Comparison of ENCODE assay signal across 17 cellular contexts in the genomic region with DNA sequence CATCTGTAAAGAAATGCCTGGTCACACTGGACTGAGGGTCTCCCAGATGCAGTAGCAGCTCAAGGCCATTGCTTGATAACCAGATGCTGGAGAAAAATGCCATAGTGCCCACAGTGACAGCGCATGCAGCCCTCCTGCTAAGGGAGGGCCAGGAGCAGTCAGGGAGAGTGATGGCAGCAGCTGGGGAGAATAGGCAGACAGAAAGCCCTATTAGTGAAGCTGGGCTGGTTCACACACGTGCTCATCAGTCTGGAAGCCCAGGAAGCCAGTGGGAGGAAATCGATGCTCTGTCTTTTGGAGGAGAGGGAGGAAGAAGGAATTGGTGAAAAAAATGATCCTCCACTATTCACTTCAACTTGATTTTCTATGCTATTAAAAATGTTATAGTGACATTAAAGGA.
"Had no signal": no experiment of that assay in that cellular context is flagged by ENCODE, and none has a peak within 500 bp of the region (broad histone marks: within the 10 kb centered on the region; RNA-seq: fewer than 3 reads in every experiment).

No MANE protein-coding gene starts in this region.

- ATAC-seq: activated CD4-positive, CD25-positive, alpha-beta regulatory T cell treated with anti-CD3 and anti-CD28 coated beads, Interleukin-2, amount 50 U/mL, for 24 hours; esophagus mucosa; left cardiac atrium had no signal

- H3K4me3 ChIP-seq: adrenal gland, cardiac muscle cell, skin epidermis, tibial nerve had no signal

- H3K9me3 ChIP-seq: adrenal gland, tibial nerve had no signal

- H3K36me3 ChIP-seq: adrenal gland, cardiac muscle cell, tibial nerve had no signal

- H3K27me3 ChIP-seq: adrenal gland, cardiac muscle cell, tibial nerve had no signal

- H3K27ac ChIP-seq: adrenal gland, cardiac muscle cell, skin epidermis, tibial nerve had no signal

- H3K4me1 ChIP-seq: adrenal gland, tibial nerve had no signal

- DNase-seq: activated CD4-positive, alpha-beta T cell treated with anti-CD3 and anti-CD28 coated beads, Interleukin-2, amount 50 U/mL, for 1 hour; activated CD8-positive, alpha-beta memory T cell treated with anti-CD3 and anti-CD28 coated beads, Interleukin-2, amount 50 U/mL, for 48 hours; activated effector memory CD4-positive, alpha-beta T cell treated with anti-CD3 and anti-CD28 coated beads, Interleukin-2, amount 50 U/mL, for 16 hours; activated T-cell treated with anti-CD3 and anti-CD28 coated beads, Interleukin-2, amount 50 U/mL, for 48 hours; adrenal gland; effector CD8-positive, alpha-beta T cell; left cardiac atrium; nephron progenitor cell; occipital lobe; stimulated activated CD4-positive, alpha-beta T cell treated with anti-CD3 and anti-CD28 coated beads, Interleukin-15, amount 100 ng/mL, for 24 hours; stimulated activated CD4-positive, alpha-beta T cell treated with anti-CD3 and anti-CD28 coated beads, Interleukin-2, amount 100 ng/mL, for 48 hours; T1000 had no signal
